9 cellular contexts compared by ENCODE assay signal in the genomic region with DNA sequence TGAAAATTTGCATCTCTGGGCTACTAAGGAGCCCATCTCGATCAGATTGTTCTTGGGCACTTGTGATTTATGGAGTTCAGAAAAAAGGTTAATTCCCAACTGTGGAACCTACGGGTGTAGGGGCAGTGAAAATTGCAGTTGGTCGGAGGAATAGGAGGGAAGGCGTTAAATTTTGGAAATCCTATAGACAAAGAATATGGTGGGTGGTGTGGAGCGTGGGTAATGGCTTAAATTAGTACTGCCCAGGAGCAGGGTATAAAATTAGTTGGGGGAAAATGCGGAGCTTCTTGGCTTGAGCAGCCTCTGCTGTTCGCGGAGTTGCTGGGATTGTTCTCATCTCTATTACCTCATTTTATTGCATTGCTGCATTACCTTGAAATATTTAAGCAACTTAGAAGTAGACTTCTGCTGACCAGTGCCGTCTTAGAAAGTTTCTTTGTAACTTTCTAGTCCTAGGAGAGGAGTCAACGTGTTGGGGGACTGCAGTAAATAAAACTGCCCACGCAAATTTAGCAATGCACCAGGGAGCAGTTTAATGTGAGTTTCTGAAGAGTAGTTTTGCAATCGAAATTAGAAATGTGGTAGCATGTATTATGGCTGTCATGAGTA. TPM values are rescaled to one million over a fixed set of nuclear protein-coding genes. Genes with fewer than 3 reads are reported as not detected.
DNase-seq lines count a peak whose midpoint lies in the region; ATAC-seq and TF ChIP-seq lines count a peak whose summit lies in the region.
"Had no signal": no experiment of that assay in that cellular context is flagged by ENCODE, and none has a peak within 500 bp of the region (broad histone marks: within the 10 kb centered on the region; RNA-seq: fewer than 3 reads in every experiment).

No MANE protein-coding gene starts in this region.

- peak; percentile 39 for TF ChIP-seq CTCF in RWPE2 (IDR thresholded peaks at IDR 0.05; ENCODE audit: poor library complexity, severe bottlenecking)
- TF ChIP-seq CTCF in lower lobe of right lung (IDR thresholded peaks at IDR 0.05) = no peak
- TF ChIP-seq CTCF in type B pancreatic cell (conservative IDR thresholded peaks at IDR 0.05) = no peak

- H3K27ac ChIP-seq in RWPE2 (ENCODE audit: poor library complexity, severe bottlenecking) (peak overlapping the region; percentile 79), lower lobe of right lung (peak overlapping the region; percentile 90)

- intact Hi-C loops in lower lobe of right lung (cut with DNase I) = no loop called here

- H3K9me3 ChIP-seq in RWPE2 (ENCODE audit: severe bottlenecking) = no peaks in the 10 kb centered on the region
- H3K9me3 ChIP-seq in lower lobe of right lung = no peaks in the 10 kb centered on the region
- H3K9me3 ChIP-seq: mucosa of descending colon had no signal

- peak overlapping the region; percentile 23 for H3K27ac Mint-ChIP-seq in type B pancreatic cell

- H3K4me1 ChIP-seq in RWPE2 (ENCODE audit: insufficient read depth, poor library complexity, severe bottlenecking) (peaks cover 6% of the 10 kb centered on the region), lower lobe of right lung (peaks cover 8% of the 10 kb centered on the region)

- peak overlapping the region; percentile 42 for H3K4me3 ChIP-seq in RWPE2 (ENCODE audit: severe bottlenecking)
- H3K4me3 ChIP-seq in lower lobe of right lung = peak overlapping the region; percentile 76
- H3K4me3 ChIP-seq: mucosa of descending colon had no signal

- H3K36me3 ChIP-seq in RWPE2 (ENCODE audit: low read depth) = peaks cover 3% of the 10 kb centered on the region; the same call in 1 of the 2 replicates
- H3K36me3 ChIP-seq in lower lobe of right lung = peaks cover 7% of the 10 kb centered on the region

- H3K27me3 Mint-ChIP-seq in type B pancreatic cell = peaks cover 66% of the 10 kb centered on the region

- peak; percentile 57 for ATAC-seq in RWPE2 (ENCODE audit: low read depth)
- peak; percentile 6 to 12 for ATAC-seq in lower lobe of right lung

- H3K27me3 ChIP-seq in RWPE2 (ENCODE audit: insufficient read depth, poor library complexity, severe bottlenecking) = no peaks in the 10 kb centered on the region
- peaks cover 13% of the 10 kb centered on the region for H3K27me3 ChIP-seq in lower lobe of right lung (ENCODE audit: low read depth)

- DNase-seq in activated gamma-delta T cell treated with Interleukin-2 at 50 U/mL for 16 hours (peak; percentile 7), activated gamma-delta T cell (lab: John Stamatoyannopoulos, UW) (no peak), RWPE2 (ENCODE audit: low spot score) (no peak), cerebellar cortex (ENCODE audit: low spot score) (peak; percentile 10), lower lobe of right lung (no peak), type B pancreatic cell (ENCODE audit: extremely low spot score, unreplicated experiment) (no peak), NCI-H2029 treated with DMSO at 0.1 percent for 48 hours (lab: John Stamatoyannopoulos, UW) (no peak), COLO668 (lab: John Stamatoyannopoulos, UW; ENCODE audit: unreplicated experiment) (no peak)

- H3K4me3 Mint-ChIP-seq in type B pancreatic cell = peak overlapping the region; percentile 91

- H3K36me3 Mint-ChIP-seq in type B pancreatic cell = peaks cover 4% of the 10 kb centered on the region

- H3K9me3 Mint-ChIP-seq in type B pancreatic cell = no peaks in the 10 kb centered on the region

- peaks cover 20% of the 10 kb centered on the region for H3K4me1 Mint-ChIP-seq in type B pancreatic cell (ENCODE audit: unreplicated experiment)

RNA-seq across cellular contexts. Expression of a gene that starts 0.5 kb away (rescaled TPM):
- 107 TPM for total RNA-seq in lower lobe of right lung
- total RNA-seq in type B pancreatic cell (ENCODE audit: low replicate concordance) = 1.9 and 18.3 TPM in 2 replicates

Comparison
In these comparisons a context has a peak if more than half of its experiments do, and no peak if none do; other contexts are left out.
1. DNase-seq: peak in activated gamma-delta T cell treated with Interleukin-2 at 50 U/mL for 16 hours (single experiment) and cerebellar cortex (single experiment); none in activated gamma-delta T cell (single experiment), RWPE2 (single experiment), lower lobe of right lung (single experiment), type B pancreatic cell (single experiment), NCI-H2029 treated with DMSO at 0.1 percent for 48 hours (single experiment) and COLO668 (single experiment).